8 cellular contexts compared by ENCODE assay signal in the genomic region with DNA sequence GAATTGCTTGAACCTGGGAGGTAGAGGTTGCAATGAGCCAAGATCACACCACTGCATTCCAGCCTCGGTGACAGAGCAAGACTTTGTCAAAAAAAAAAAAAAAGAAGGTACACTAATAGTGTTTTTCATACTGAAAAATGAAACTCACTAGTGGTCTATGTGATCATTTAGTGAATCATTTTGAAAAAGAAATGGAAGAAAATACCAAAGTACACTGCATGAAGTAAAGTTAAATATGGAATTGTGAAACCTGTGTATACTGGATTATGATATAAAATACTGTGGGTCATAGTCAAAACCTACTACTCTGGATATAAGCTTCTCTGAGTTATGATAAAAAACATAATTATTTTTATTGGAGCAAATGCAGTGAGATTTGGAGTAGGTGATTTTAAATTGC.
DNase-seq lines count a peak whose midpoint lies in the region; ATAC-seq lines count a peak whose summit lies in the region.
"Not testable (repeated sequence)": the region's sequence is repeated elsewhere in the genome, so short reads cannot be mapped to it uniquely, and the experiment has no call there.

No MANE protein-coding gene starts in this region.

- H3K4me1 Mint-ChIP-seq in stimulated activated effector memory CD8-positive, alpha-beta T cell treated with anti-CD3 and anti-CD28 coated beads, Interleukin-12 subunit alpha, Interleukin-12 subunit beta, amount 100 ng/mL, for 72 hours = peaks cover 25% of the 10 kb centered on the region

- not testable (repeated sequence) for H3K4me3 Mint-ChIP-seq in stimulated activated effector memory CD8-positive, alpha-beta T cell treated with anti-CD3 and anti-CD28 coated beads, Interleukin-12 subunit alpha, Interleukin-12 subunit beta, amount 100 ng/mL, for 72 hours

- H3K36me3 Mint-ChIP-seq in stimulated activated effector memory CD8-positive, alpha-beta T cell treated with anti-CD3 and anti-CD28 coated beads, Interleukin-12 subunit alpha, Interleukin-12 subunit beta, amount 100 ng/mL, for 72 hours = peaks cover 47% of the 10 kb centered on the region

- peak; percentile 23 for DNase-seq in activated CD4-positive, alpha-beta T cell treated with anti-CD3 and anti-CD28 coated beads for 48 hours
- not testable (repeated sequence) for DNase-seq in stimulated activated effector memory CD8-positive, alpha-beta T cell treated with anti-CD3 and anti-CD28 coated beads, Interleukin-12 subunit alpha, Interleukin-12 subunit beta, amount 100 ng/mL, for 72 hours (ENCODE audit: low spot score in 2 of 2)

- H3K9me3 Mint-ChIP-seq in stimulated activated effector memory CD8-positive, alpha-beta T cell treated with anti-CD3 and anti-CD28 coated beads, Interleukin-12 subunit alpha, Interleukin-12 subunit beta, amount 100 ng/mL, for 72 hours = not testable (repeated sequence)

- ATAC-seq in GM18499 (IDR thresholded peaks at IDR 0.05; ENCODE audit: insufficient read depth, unreplicated experiment) (peak; percentile 67), GM19023 (IDR thresholded peaks at IDR 0.05; ENCODE audit: unreplicated experiment) (peak; percentile 75), GM21381 (IDR thresholded peaks at IDR 0.05; ENCODE audit: unreplicated experiment) (peak; percentile 51), HG02610 (IDR thresholded peaks at IDR 0.05; ENCODE audit: unreplicated experiment) (peak; percentile 69), HG03045 (IDR thresholded peaks at IDR 0.05; ENCODE audit: unreplicated experiment) (peak; percentile 48), HG03432 (IDR thresholded peaks at IDR 0.05; ENCODE audit: unreplicated experiment) (peak; percentile 71)
- peak; percentile 83 for ATAC-seq in stimulated activated effector memory CD8-positive, alpha-beta T cell treated with anti-CD3 and anti-CD28 coated beads, Interleukin-12 subunit alpha, Interleukin-12 subunit beta, amount 100 ng/mL, for 72 hours

- not testable (repeated sequence) for H3K27ac Mint-ChIP-seq in stimulated activated effector memory CD8-positive, alpha-beta T cell treated with anti-CD3 and anti-CD28 coated beads, Interleukin-12 subunit alpha, Interleukin-12 subunit beta, amount 100 ng/mL, for 72 hours
